In genomic region chr3:71160800-71161546, GRCh38 we compare ENCODE assay signal across 11 cellular contexts.
DNase-seq lines count a peak whose midpoint lies in the region; ATAC-seq and TF ChIP-seq lines count a peak whose summit lies in the region.
"Had no signal": no experiment of that assay in that cellular context is flagged by ENCODE, and none has a peak within 500 bp of the region (broad histone marks: within the 10 kb centered on the region; RNA-seq: fewer than 3 reads in every experiment).

No MANE protein-coding gene starts in this region.

- H3K9me3 Mint-ChIP-seq in activated T-cell treated with anti-CD3 and anti-CD28 coated beads, Interleukin-2, amount 50 U/mL, for 4 hours, result peaks cover 5% of the 10 kb centered on the region

- no peaks in the 10 kb centered on the region for H3K27me3 ChIP-seq in brain microvascular endothelial cell (replicated peaks)
- H3K27me3 ChIP-seq in trophoblast cell (ENCODE audit: insufficient read depth, low read length), result no peaks in the 10 kb centered on the region
- no peaks in the 10 kb centered on the region for H3K27me3 ChIP-seq in adrenal gland

- H3K9ac ChIP-seq in trophoblast cell (ENCODE audit: low read length), result no peak overlapping the region

- no peak overlapping the region for H4K91ac ChIP-seq in trophoblast cell (ENCODE audit: low read depth, low read length)

- H3K4me2 ChIP-seq in trophoblast cell (ENCODE audit: low read length), result no peak overlapping the region

- in situ Hi-C loops in brain microvascular endothelial cell (cut with HindIII; ENCODE audit: low pct_ligation_motif_present, low sequenced_read_pairs), result no loop called here

- H2BK5ac ChIP-seq in trophoblast cell (ENCODE audit: low read depth, low read length, poor library complexity), result no peak overlapping the region

- intact Hi-C loops in adrenal gland (cut with DNase I), result no loop called here

- no peak overlapping the region for H3K14ac ChIP-seq in trophoblast cell (ENCODE audit: low read length)

- H3K4ac ChIP-seq in trophoblast cell (ENCODE audit: low read depth, low read length), result no peak overlapping the region

- H3K4me1 Mint-ChIP-seq in activated T-cell treated with anti-CD3 and anti-CD28 coated beads, Interleukin-2, amount 50 U/mL, for 4 hours (ENCODE audit: low read depth), result peaks cover 60% of the 10 kb centered on the region

- H4K12ac ChIP-seq in trophoblast cell (ENCODE audit: low read depth, low read length), result no peak overlapping the region

- no peak overlapping the region for H2BK12ac ChIP-seq in trophoblast cell (ENCODE audit: low read length)

- H3K79me1 ChIP-seq in trophoblast cell (ENCODE audit: low read length), result no peaks in the 10 kb centered on the region

- no peak for TF ChIP-seq POLR2A in adrenal gland (IDR thresholded peaks at IDR 0.05)

- peak; percentile 46 to 77 for ATAC-seq in activated T-cell treated with anti-CD3 and anti-CD28 coated beads, Interleukin-2, amount 50 U/mL, for 4 hours

- H3K27ac ChIP-seq in brain microvascular endothelial cell (peak overlapping the region; percentile 43), trophoblast cell (ENCODE audit: low read depth, low read length) (no peak overlapping the region), adrenal gland (no peak overlapping the region)

- TF ChIP-seq CTCF in brain microvascular endothelial cell (IDR thresholded peaks at IDR 0.05; ENCODE audit: low read depth, low read length, missing control alignments), result no peak
- TF ChIP-seq CTCF in adrenal gland (IDR thresholded peaks at IDR 0.05), result no peak

- DNase-seq in activated T-cell treated with anti-CD3 and anti-CD28 coated beads, Interleukin-2, amount 50 U/mL, for 4 hours, result no peak
- no peak for DNase-seq in activated T-cell treated with anti-CD3 and anti-CD28 coated beads for 4 hours
- peak; percentile 70 for DNase-seq in NCI-H226
- DNase-seq in brain microvascular endothelial cell, result peak; percentile 54
- peak; percentile 39 to 65 for DNase-seq in trophoblast cell
- DNase-seq in anterior cingulate cortex (lab: John Stamatoyannopoulos, UW), result no peak
- no peak for DNase-seq in adrenal gland
- no peak for DNase-seq in NOMO-1 (lab: John Stamatoyannopoulos, UW; ENCODE audit: unreplicated experiment in 2 of 2)
- DNase-seq: central memory CD4-positive, alpha-beta T cell; erythroblast; T-helper 9 cell had no signal

- H3K36me3 ChIP-seq in brain microvascular endothelial cell (replicated peaks) (no peaks in the 10 kb centered on the region), trophoblast cell (ENCODE audit: control insufficient read depth in 1 of 2, insufficient read depth in 2 of 2, low read length in 2 of 2) (no peaks in the 10 kb centered on the region), adrenal gland (replicated peaks in 1 of 2) (no peaks in the 10 kb centered on the region)

- no peak overlapping the region for H2BK120ac ChIP-seq in trophoblast cell (ENCODE audit: insufficient read depth, low read length, poor library complexity)

- H3K4me1 ChIP-seq in trophoblast cell (ENCODE audit: control insufficient read depth in 1 of 2, insufficient read depth in 2 of 2, low read length in 2 of 2) (peaks cover 0 to 2% of the 10 kb centered on the region in 2 experiments), adrenal gland (replicated peaks in 1 of 2) (no peaks in the 10 kb centered on the region)

- no peak overlapping the region for H2AK5ac ChIP-seq in trophoblast cell (ENCODE audit: low read length)

- H3K23ac ChIP-seq in trophoblast cell (ENCODE audit: low read length), result no peak overlapping the region

- H3K4me3 Mint-ChIP-seq in activated T-cell treated with anti-CD3 and anti-CD28 coated beads, Interleukin-2, amount 50 U/mL, for 4 hours, result peak overlapping the region; percentile 49

- H4K8ac ChIP-seq in trophoblast cell (ENCODE audit: low read depth, low read length), result no peak overlapping the region

- H3K4me3 ChIP-seq in brain microvascular endothelial cell (ENCODE audit: low read depth, low read length) (no peak overlapping the region), trophoblast cell (ENCODE audit: low read depth, low read length) (no peak overlapping the region), adrenal gland (no peak overlapping the region)

- no CpG with 5 or more reads among the region's 7 CpGs for WGBS in trophoblast cell (ENCODE audit: extremely low coverage, insufficient coverage, insufficient read length)
- WGBS in adrenal gland, 4 donors, result 91 to 97% (median 94%) methylated on average over 7 of the region's 7 CpGs

- H3K36me3 Mint-ChIP-seq in activated T-cell treated with anti-CD3 and anti-CD28 coated beads, Interleukin-2, amount 50 U/mL, for 4 hours (ENCODE audit: insufficient read depth), result peaks cover 44% of the 10 kb centered on the region

- H3K79me2 ChIP-seq in trophoblast cell (ENCODE audit: control insufficient read depth, insufficient read depth, low read length, poor library complexity), result no peaks in the 10 kb centered on the region

- H3K9me3 ChIP-seq in trophoblast cell (ENCODE audit: insufficient read depth, low read depth, low read length) (no peaks in the 10 kb centered on the region), adrenal gland (replicated peaks in 1 of 3) (peaks cover 0 to 5% (median 0%) of the 10 kb centered on the region in 3 donors)

- no peak overlapping the region for H3K18ac ChIP-seq in trophoblast cell (ENCODE audit: low read length)

- H2AFZ ChIP-seq in trophoblast cell (ENCODE audit: insufficient read depth, low read length, poor library complexity), result no peak overlapping the region

- no peaks in the 10 kb centered on the region for H3K27me3 Mint-ChIP-seq in activated T-cell treated with anti-CD3 and anti-CD28 coated beads, Interleukin-2, amount 50 U/mL, for 4 hours (ENCODE audit: low read depth)

Comparison
In these comparisons a context has a peak if more than half of its experiments do, and no peak if none do; other contexts are left out.
1. DNase-seq: peak in NCI-H226 (single experiment), brain microvascular endothelial cell (single experiment) and trophoblast cell (2 of 2); none in activated T-cell treated with anti-CD3 and anti-CD28 coated beads, Interleukin-2, amount 50 U/mL, for 4 hours (single experiment), activated T-cell treated with anti-CD3 and anti-CD28 coated beads for 4 hours (single experiment), anterior cingulate cortex (0 of 58), adrenal gland (0 of 7) and NOMO-1 (0 of 2).